ENCODE assay signal across 12 cellular contexts in genomic region chr2:226137201-226137811, GRCh38.
DNase-seq lines count a peak whose midpoint lies in the region; ATAC-seq and TF ChIP-seq lines count a peak whose summit lies in the region.
"Had no signal": no experiment of that assay in that cellular context is flagged by ENCODE, and none has a peak within 500 bp of the region (broad histone marks: within the 10 kb centered on the region; RNA-seq: fewer than 3 reads in every experiment).

No MANE protein-coding gene starts in this region.

- no peaks in the 10 kb centered on the region for H3K9me3 ChIP-seq in breast epithelium
- no peaks in the 10 kb centered on the region for H3K9me3 ChIP-seq in tibial artery

- no peaks in the 10 kb centered on the region for H3K36me3 Mint-ChIP-seq in MCF 10A (ENCODE audit: insufficient read depth, unreplicated experiment)
- no peaks in the 10 kb centered on the region for H3K36me3 Mint-ChIP-seq in activated CD8-positive, alpha-beta T cell treated with anti-CD3 and anti-CD28 coated beads, Interleukin-2, amount 10 ng/mL, durations not matched to agents 7 days and 5 days (ENCODE audit: low read depth)
- H3K36me3 Mint-ChIP-seq in activated T-cell treated with anti-CD3 and anti-CD28 coated beads, Interleukin-2, amount 50 U/mL, for 24 hours (ENCODE audit: low read depth) = no peaks in the 10 kb centered on the region
- H3K36me3 Mint-ChIP-seq: activated naive CD8-positive, alpha-beta T cell treated with anti-CD3 and anti-CD28 coated beads for 36 hours had no signal

- H3K36me3 ChIP-seq in breast epithelium (no peaks in the 10 kb centered on the region), tibial artery (no peaks in the 10 kb centered on the region)

- H3K27ac Mint-ChIP-seq in MCF 10A (ENCODE audit: low read depth, unreplicated experiment) = peak overlapping the region; percentile 82
- no peak overlapping the region for H3K27ac Mint-ChIP-seq in activated CD8-positive, alpha-beta T cell treated with anti-CD3 and anti-CD28 coated beads, Interleukin-2, amount 10 ng/mL, durations not matched to agents 7 days and 5 days
- H3K27ac Mint-ChIP-seq in activated T-cell treated with anti-CD3 and anti-CD28 coated beads, Interleukin-2, amount 50 U/mL, for 24 hours = no peak overlapping the region
- H3K27ac Mint-ChIP-seq: activated naive CD8-positive, alpha-beta T cell treated with anti-CD3 and anti-CD28 coated beads for 36 hours; T-helper 17 cell had no signal

- POLR2A ChIA-PET in MCF 10A (lab: Yijun Ruan, JAX) = interaction anchor here (0.7 to 2.5 kb wide), 7 partner anchors 10 to 666 kb away, joined by 3 to 33 read pairs (median 4); no protein-coding TSS in a partner anchor
- POLR2A ChIA-PET in activated CD8-positive, alpha-beta T cell treated with anti-CD3 and anti-CD28 coated beads, Interleukin-2, amount 10 ng/mL, durations not matched to agents 7 days and 5 days (lab: Charles Lee) = no interaction called here

- H3K27me3 ChIP-seq in breast epithelium (no peaks in the 10 kb centered on the region), tibial artery (no peaks in the 10 kb centered on the region)

- TF ChIP-seq POLR2A in breast epithelium (IDR thresholded peaks at IDR 0.05) = no peak

- H3K4me3 ChIP-seq in breast epithelium (no peak overlapping the region), fibroblast of pulmonary artery (replicated peaks; ENCODE audit: low read depth, low read length) (no peak overlapping the region), tibial artery (no peak overlapping the region)

- peaks cover 9% of the 10 kb centered on the region for H3K4me1 Mint-ChIP-seq in MCF 10A (ENCODE audit: insufficient read depth, unreplicated experiment)
- H3K4me1 Mint-ChIP-seq in activated CD8-positive, alpha-beta T cell treated with anti-CD3 and anti-CD28 coated beads, Interleukin-2, amount 10 ng/mL, durations not matched to agents 7 days and 5 days (ENCODE audit: low read depth) = no peaks in the 10 kb centered on the region
- H3K4me1 Mint-ChIP-seq in activated T-cell treated with anti-CD3 and anti-CD28 coated beads, Interleukin-2, amount 50 U/mL, for 24 hours (ENCODE audit: low read depth) = peaks cover 2% of the 10 kb centered on the region
- H3K4me1 Mint-ChIP-seq: activated naive CD8-positive, alpha-beta T cell treated with anti-CD3 and anti-CD28 coated beads for 36 hours; T-helper 17 cell had no signal

- DNase-seq in MCF 10A (ENCODE audit: unreplicated experiment) (peak; percentile 25), breast epithelium (ENCODE audit: low spot score in 2 of 2) (no peak), MV-4-11 (lab: John Stamatoyannopoulos, UW) (peak; percentile 95), fibroblast of pulmonary artery (ENCODE audit: low read depth) (peak; percentile 31), tibial artery (no peak), mesenteric fat pad (ENCODE audit: low spot score) (no peak)
- no peak for DNase-seq in activated CD8-positive, alpha-beta T cell treated with anti-CD3 and anti-CD28 coated beads, Interleukin-2, amount 10 ng/mL, durations not matched to agents 7 days and 5 days
- no peak for DNase-seq in activated T-cell treated with anti-CD3 and anti-CD28 coated beads, Interleukin-2, amount 50 U/mL, for 24 hours
- DNase-seq: 8988T; activated naive CD8-positive, alpha-beta T cell treated with anti-CD3 and anti-CD28 coated beads for 36 hours; NCI-H2029; T-helper 17 cell had no signal

- H3K4me1 ChIP-seq in breast epithelium (no peaks in the 10 kb centered on the region), tibial artery (no peaks in the 10 kb centered on the region)

- TF ChIP-seq CTCF in MCF 10A (IDR thresholded peaks at IDR 0.05; ENCODE audit: unreplicated experiment) (no peak), breast epithelium (IDR thresholded peaks at IDR 0.05) (no peak), fibroblast of pulmonary artery (IDR thresholded peaks at IDR 0.05; ENCODE audit: low read length, missing control alignments) (no peak), tibial artery (IDR thresholded peaks at IDR 0.05) (no peak)

- no peaks in the 10 kb centered on the region for H3K9me3 Mint-ChIP-seq in MCF 10A (ENCODE audit: unreplicated experiment)
- no peaks in the 10 kb centered on the region for H3K9me3 Mint-ChIP-seq in activated CD8-positive, alpha-beta T cell treated with anti-CD3 and anti-CD28 coated beads, Interleukin-2, amount 10 ng/mL, durations not matched to agents 7 days and 5 days (ENCODE audit: insufficient read depth)
- H3K9me3 Mint-ChIP-seq in activated T-cell treated with anti-CD3 and anti-CD28 coated beads, Interleukin-2, amount 50 U/mL, for 24 hours = no peaks in the 10 kb centered on the region
- H3K9me3 Mint-ChIP-seq: activated naive CD8-positive, alpha-beta T cell treated with anti-CD3 and anti-CD28 coated beads for 36 hours had no signal

- no peak overlapping the region for H3K27ac ChIP-seq in breast epithelium
- no peak overlapping the region for H3K27ac ChIP-seq in tibial artery

- H3K4me3 Mint-ChIP-seq in MCF 10A (ENCODE audit: unreplicated experiment) = no peak overlapping the region
- H3K4me3 Mint-ChIP-seq in activated CD8-positive, alpha-beta T cell treated with anti-CD3 and anti-CD28 coated beads, Interleukin-2, amount 10 ng/mL, durations not matched to agents 7 days and 5 days = no peak overlapping the region
- H3K4me3 Mint-ChIP-seq in activated T-cell treated with anti-CD3 and anti-CD28 coated beads, Interleukin-2, amount 50 U/mL, for 24 hours = no peak overlapping the region
- H3K4me3 Mint-ChIP-seq: activated naive CD8-positive, alpha-beta T cell treated with anti-CD3 and anti-CD28 coated beads for 36 hours; T-helper 17 cell had no signal

- CTCF ChIA-PET in MCF 10A (lab: Yijun Ruan, JAX) = interaction anchor here (0.6 to 1.3 kb wide), 4 partner anchors 13 to 884 kb away, joined by 3 read pairs; no protein-coding TSS in a partner anchor
- CTCF ChIA-PET in activated CD8-positive, alpha-beta T cell treated with anti-CD3 and anti-CD28 coated beads, Interleukin-2, amount 10 ng/mL, durations not matched to agents 7 days and 5 days (lab: Charles Lee) = no interaction called here

- H3K27me3 Mint-ChIP-seq in MCF 10A (ENCODE audit: insufficient read depth, unreplicated experiment) = no peaks in the 10 kb centered on the region
- no peaks in the 10 kb centered on the region for H3K27me3 Mint-ChIP-seq in activated CD8-positive, alpha-beta T cell treated with anti-CD3 and anti-CD28 coated beads, Interleukin-2, amount 10 ng/mL, durations not matched to agents 7 days and 5 days (ENCODE audit: low read depth)
- H3K27me3 Mint-ChIP-seq in activated T-cell treated with anti-CD3 and anti-CD28 coated beads, Interleukin-2, amount 50 U/mL, for 24 hours = peaks cover 7% of the 10 kb centered on the region

- intact Hi-C loops in MCF 10A (cut with micrococcal nuclease) = no loop called here
- intact Hi-C loops in breast epithelium (cut with DNase I; ENCODE audit: low total_unique reads) = no loop called here
- intact Hi-C loops in tibial artery (cut with DNase I; ENCODE audit: low total_unique reads) = no loop called here

- BruUV-seq in MCF 10A (replicated peaks; lab: Mats Ljungman, UMichigan) = no TSS peak

- no peak for ATAC-seq in activated CD8-positive, alpha-beta T cell treated with anti-CD3 and anti-CD28 coated beads, Interleukin-2, amount 10 ng/mL, durations not matched to agents 7 days and 5 days

Comparison
In these comparisons a context has a peak if more than half of its experiments do, and no peak if none do; other contexts are left out.
1. DNase-seq: peak in MCF 10A (single experiment), MV-4-11 (single experiment) and fibroblast of pulmonary artery (single experiment); none in breast epithelium (0 of 2), activated CD8-positive, alpha-beta T cell treated with anti-CD3 and anti-CD28 coated beads, Interleukin-2, amount 10 ng/mL, durations not matched to agents 7 days and 5 days (single experiment), tibial artery (0 of 2), mesenteric fat pad (single experiment) and activated T-cell treated with anti-CD3 and anti-CD28 coated beads, Interleukin-2, amount 50 U/mL, for 24 hours (single experiment).